In genomic region chr1:40938393-40938792, GRCh38 we compare ENCODE assay signal across 31 cellular contexts.
"Had no signal": no experiment of that assay in that cellular context is flagged by ENCODE, and none has a peak within 500 bp of the region (broad histone marks: within the 10 kb centered on the region; RNA-seq: fewer than 3 reads in every experiment).

No MANE protein-coding gene starts in this region.

- H3K27ac Mint-ChIP-seq: activated B cell treated with CpG ODN at 0.5 μM for 24 hours; activated CD8-positive, alpha-beta T cell treated with anti-CD3 and anti-CD28 coated beads for 36 hours; activated naive CD8-positive, alpha-beta T cell; activated T-helper 17 cell treated with anti-CD3 and anti-CD28 coated beads, Interleukin-2, amount 50 U/mL, for 72 hours; dendritic cell treated with granulocyte-macrophage colony-stimulating factor and Interleukin-4, amounts not matched to agents 40 ng/mL and 50 ng/mL, for 4 days; endodermal cell; T-helper 2 cell treated with Interferon-gamma antibody and Interleukin-4, amounts not matched to agents 5 μg/mL and 100 μg/mL, for 36 hours had no signal

- ATAC-seq: activated CD4-positive, CD25-positive, alpha-beta regulatory T cell treated with anti-CD3 and anti-CD28 coated beads, Interleukin-2, amount 50 U/mL, for 24 hours; activated CD8-positive, alpha-beta T cell treated with anti-CD3 and anti-CD28 coated beads for 36 hours; activated T-cell treated with anti-CD3 and anti-CD28 coated beads, Interleukin-2, amount 50 U/mL, for 4 hours; activated T-helper 17 cell treated with anti-CD3 and anti-CD28 coated beads, Interleukin-2, amount 50 U/mL, for 72 hours; esophagus mucosa had no signal

- H3K27me3 Mint-ChIP-seq: activated CD8-positive, alpha-beta T cell treated with anti-CD3 and anti-CD28 coated beads for 36 hours; activated naive CD8-positive, alpha-beta T cell; activated T-helper 17 cell treated with anti-CD3 and anti-CD28 coated beads, Interleukin-2, amount 50 U/mL, for 72 hours; dendritic cell treated with granulocyte-macrophage colony-stimulating factor and Interleukin-4, amounts not matched to agents 40 ng/mL and 50 ng/mL, for 4 days had no signal

- H3K36me3 Mint-ChIP-seq: activated naive CD8-positive, alpha-beta T cell had no signal

- H3K27ac ChIP-seq: brain microvascular endothelial cell, coronary artery, dorsolateral prefrontal cortex had no signal

- H3K4me3 ChIP-seq: coronary artery, dorsolateral prefrontal cortex had no signal

- H3K4me3 Mint-ChIP-seq: activated B cell treated with CpG ODN at 0.5 μM for 24 hours; activated CD8-positive, alpha-beta T cell treated with anti-CD3 and anti-CD28 coated beads for 36 hours; activated naive CD8-positive, alpha-beta T cell; activated T-cell treated with anti-CD3 and anti-CD28 coated beads, Interleukin-2, amount 50 U/mL, for 4 hours; activated T-helper 17 cell treated with anti-CD3 and anti-CD28 coated beads, Interleukin-2, amount 50 U/mL, for 72 hours; central memory CD8-positive, alpha-beta T cell; dendritic cell treated with granulocyte-macrophage colony-stimulating factor and Interleukin-4, amounts not matched to agents 40 ng/mL and 50 ng/mL, for 4 days; endodermal cell; T-helper 2 cell treated with Interferon-gamma antibody and Interleukin-4, amounts not matched to agents 5 μg/mL and 100 μg/mL, for 36 hours had no signal

- H3K36me3 ChIP-seq: brain microvascular endothelial cell, WERI-Rb-1 had no signal

- H3K9me3 Mint-ChIP-seq: activated B cell treated with CpG ODN at 0.5 μM for 24 hours; activated CD8-positive, alpha-beta T cell treated with anti-CD3 and anti-CD28 coated beads for 36 hours; activated T-cell treated with anti-CD3 and anti-CD28 coated beads, Interleukin-2, amount 50 U/mL, for 4 hours; activated T-helper 17 cell treated with anti-CD3 and anti-CD28 coated beads, Interleukin-2, amount 50 U/mL, for 72 hours; central memory CD8-positive, alpha-beta T cell; dendritic cell treated with granulocyte-macrophage colony-stimulating factor and Interleukin-4, amounts not matched to agents 40 ng/mL and 50 ng/mL, for 4 days; endodermal cell; T-helper 2 cell treated with Interferon-gamma antibody and Interleukin-4, amounts not matched to agents 5 μg/mL and 100 μg/mL, for 36 hours had no signal

- H3K27me3 ChIP-seq: brain microvascular endothelial cell, dorsolateral prefrontal cortex had no signal

- H3K4me1 Mint-ChIP-seq: activated B cell treated with CpG ODN at 0.5 μM for 24 hours; activated T-helper 17 cell treated with anti-CD3 and anti-CD28 coated beads, Interleukin-2, amount 50 U/mL, for 72 hours; central memory CD8-positive, alpha-beta T cell; endodermal cell had no signal

- DNase-seq: activated B cell treated with CpG ODN at 0.5 μM for 24 hours; activated CD4-positive, alpha-beta T cell treated with anti-CD3 and anti-CD28 coated beads for 48 hours; activated CD4-positive, alpha-beta T cell treated with anti-CD3 and anti-CD28 coated beads, Interleukin-2, amount 50 U/mL, for 1 hour; activated CD4-positive, alpha-beta T cell treated with anti-CD3 and anti-CD28 coated beads, Interleukin-2, amount 50 U/mL, for 48 hours; activated CD8-positive, alpha-beta memory T cell treated with anti-CD3 and anti-CD28 coated beads for 24 hours; activated CD8-positive, alpha-beta T cell treated with anti-CD3 and anti-CD28 coated beads for 36 hours; activated effector memory CD4-positive, alpha-beta T cell treated with Interleukin-2 at 50 U/mL for 16 hours; activated gamma-delta T cell treated with Interleukin-2 at 50 U/mL for 16 hours; activated naive CD4-positive, alpha-beta T cell treated with anti-CD3 and anti-CD28 coated beads, Interleukin-2, amount 50 U/mL, for 16 hours; activated naive CD4-positive, alpha-beta T cell treated with Interleukin-2 at 50 U/mL for 16 hours; activated T-cell treated with anti-CD3 and anti-CD28 coated beads, Interleukin-2, amount 50 U/mL, for 4 hours; amniotic stem cell; anterior cingulate cortex; brain microvascular endothelial cell; effector memory CD4-positive, alpha-beta T cell; endodermal cell; foreskin fibroblast; head of caudate nucleus; T1000; WERI-Rb-1 had no signal

- FAIRE-seq: astrocyte, frontal cortex had no signal
